Comparison of ENCODE assay signal across 8 cellular contexts in the genomic region with DNA sequence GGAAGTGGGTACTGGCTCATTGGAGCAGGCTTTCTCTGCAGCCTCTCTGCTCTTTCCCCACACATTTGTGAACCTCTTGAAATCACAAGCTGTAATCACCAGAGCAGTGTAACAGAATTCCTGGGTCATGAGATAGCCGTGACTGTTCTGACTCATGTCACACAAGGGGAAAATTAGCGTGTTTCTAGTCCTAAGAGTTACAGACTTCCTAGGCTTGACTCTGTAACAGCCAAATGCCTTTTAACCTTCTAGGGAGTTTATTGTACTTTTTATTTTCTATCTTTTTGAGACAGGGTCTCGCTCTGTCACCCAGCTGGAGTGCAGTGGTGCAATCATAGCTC. TPM values are rescaled to one million over a fixed set of nuclear protein-coding genes. Genes with fewer than 3 reads are reported as not detected.
DNase-seq lines count a peak whose midpoint lies in the region; ATAC-seq and TF ChIP-seq lines count a peak whose summit lies in the region.

No MANE protein-coding gene starts in this region.

- DNase-seq in GM23248 (peak; percentile 97), RWPE2 (ENCODE audit: low spot score) (no peak), foreskin keratinocyte (peak; percentile 74 to 86), skeletal muscle cell (ENCODE audit: low read depth) (peak; percentile 80), HEK293T (ENCODE audit: extremely low spot score) (no peak), NCI-H1436 treated with DMSO at 0.1 percent for 48 hours (lab: John Stamatoyannopoulos, UW) (no peak)
- DNase-seq in effector CD8-positive, alpha-beta T cell (lab: John Stamatoyannopoulos, UW) = no peak

- H3F3A ChIP-seq in GM23248 (ENCODE audit: insufficient read depth) = peaks cover 47% of the 10 kb centered on the region

- peak overlapping the region; percentile 80 for H3K27ac ChIP-seq in GM23248
- H3K27ac ChIP-seq in RWPE2 (ENCODE audit: poor library complexity, severe bottlenecking) = peak overlapping the region; percentile 81
- H3K27ac ChIP-seq in foreskin keratinocyte = no peak overlapping the region

- peak overlapping the region; percentile 61 for H3K9ac ChIP-seq in GM23248

- in situ Hi-C loops in GM23248 (cut with MboI) = no loop called here

- no peak overlapping the region for H2AFZ ChIP-seq in GM23248

- ATAC-seq in RWPE2 (ENCODE audit: low read depth) (peak; percentile 89), foreskin keratinocyte (peak; percentile 88), HG03175 (IDR thresholded peaks at IDR 0.05; ENCODE audit: unreplicated experiment) (no peak)

- CTCF ChIA-PET in HEK293T (lab: Yijun Ruan, JAX) = no interaction called here

- no peaks in the 10 kb centered on the region for H3K9me2 ChIP-seq in GM23248 (ENCODE audit: insufficient read depth)

- H3K36me3 ChIP-seq in GM23248 (ENCODE audit: low read depth) (no peaks in the 10 kb centered on the region), RWPE2 (ENCODE audit: low read depth) (no peaks in the 10 kb centered on the region)

- H3K27me3 ChIP-seq in GM23248 (replicated peaks; ENCODE audit: insufficient read depth) (no peaks in the 10 kb centered on the region), RWPE2 (ENCODE audit: insufficient read depth, poor library complexity, severe bottlenecking) (no peaks in the 10 kb centered on the region), foreskin keratinocyte (no peaks in the 10 kb centered on the region)

- H3K4me2 ChIP-seq in GM23248 (ENCODE audit: unreplicated experiment) = peak overlapping the region; percentile 74

- no peak overlapping the region for H3K4me3 ChIP-seq in GM23248
- no peak overlapping the region for H3K4me3 ChIP-seq in RWPE2 (ENCODE audit: severe bottlenecking)
- no peak overlapping the region for H3K4me3 ChIP-seq in skeletal muscle cell (ENCODE audit: low read depth, low read length)

- H4K20me1 ChIP-seq in GM23248 (ENCODE audit: insufficient read depth) = no peaks in the 10 kb centered on the region

- H3K79me2 ChIP-seq in GM23248 (ENCODE audit: insufficient read depth) = peaks cover 78% of the 10 kb centered on the region

- TF ChIP-seq CTCF in RWPE2 (IDR thresholded peaks at IDR 0.05; ENCODE audit: poor library complexity, severe bottlenecking) = no peak
- TF ChIP-seq CTCF in foreskin keratinocyte (conservative IDR thresholded peaks at IDR 0.05) = no peak

- no peaks in the 10 kb centered on the region for H3K9me3 ChIP-seq in GM23248 (ENCODE audit: low read depth)
- no peaks in the 10 kb centered on the region for H3K9me3 ChIP-seq in RWPE2 (ENCODE audit: severe bottlenecking)

- H3K4me1 ChIP-seq in GM23248 (ENCODE audit: insufficient read depth) (peaks cover 64% of the 10 kb centered on the region), RWPE2 (ENCODE audit: insufficient read depth, poor library complexity, severe bottlenecking) (peaks cover 44% of the 10 kb centered on the region), foreskin keratinocyte (peaks cover 24% of the 10 kb centered on the region)

- POLR2A ChIA-PET in HEK293T (lab: Yijun Ruan, JAX) = interaction anchor here (1.1 kb wide), 1 partner anchor 24 kb away, joined by 4 read pairs; no protein-coding TSS in a partner anchor

- 0 to 7% methylated on average over 3 of the region's 3 CpGs for whole genome bisulfite sequencing in GM23248 (ENCODE audit: low coverage in 1 of 2, low lambda C conversion rate in 2 of 2, missing lambda C conversion rate in 2 of 2), 2 experiments

TF ChIP-seq in HEK293T, 16 proteins besides CTCF, POLR2A, EP300 and RAD21:
- TF ChIP-seq ZNF384 (IDR thresholded peaks at IDR 0.05) (no peak), TARDBP (IDR thresholded peaks at IDR 0.05) (no peak), SUZ12 (IDR thresholded peaks at IDR 0.05) (no peak), FOXM1 (IDR thresholded peaks at IDR 0.05; ENCODE audit: borderline replicate concordance) (no peak), BHLHE40 (IDR thresholded peaks at IDR 0.05; ENCODE audit: borderline replicate concordance) (no peak), HDGF (IDR thresholded peaks at IDR 0.05; ENCODE audit: borderline replicate concordance) (no peak), CTBP1 (IDR thresholded peaks at IDR 0.05; ENCODE audit: borderline replicate concordance) (no peak), L3MBTL2 (conservative IDR thresholded peaks at IDR 0.05) (no peak), LEF1 (IDR thresholded peaks at IDR 0.05; ENCODE audit: borderline replicate concordance) (no peak), NFRKB (IDR thresholded peaks at IDR 0.05) (no peak), ELF4 (IDR thresholded peaks at IDR 0.05) (no peak), FOXA1 (IDR thresholded peaks at IDR 0.05) (no peak), SP1 (IDR thresholded peaks at IDR 0.05) (no peak)
- TF ChIP-seq, protein P1, sequence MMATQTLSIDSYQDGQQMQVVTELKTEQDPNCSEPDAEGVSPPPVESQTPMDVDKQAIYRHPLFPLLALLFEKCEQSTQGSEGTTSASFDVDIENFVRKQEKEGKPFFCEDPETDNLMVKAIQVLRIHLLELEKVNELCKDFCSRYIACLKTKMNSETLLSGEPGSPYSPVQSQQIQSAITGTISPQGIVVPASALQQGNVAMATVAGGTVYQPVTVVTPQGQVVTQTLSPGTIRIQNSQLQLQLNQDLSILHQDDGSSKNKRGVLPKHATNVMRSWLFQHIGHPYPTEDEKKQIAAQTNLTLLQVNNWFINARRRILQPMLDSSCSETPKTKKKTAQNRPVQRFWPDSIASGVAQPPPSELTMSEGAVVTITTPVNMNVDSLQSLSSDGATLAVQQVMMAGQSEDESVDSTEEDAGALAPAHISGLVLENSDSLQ (IDR thresholded peaks at IDR 0.05) = no peak

RNA-seq across cellular contexts. Expression of a gene that starts 54.7 kb away (rescaled TPM):
- 41.5 and 51.0 TPM in 2 replicates for total RNA-seq in GM23248 (2014; rRNA removed; shearing (Covaris generic))
- polyA plus RNA-seq in GM23248 (2016; fragmentation: Nextera tagmentation; extraction: Ambion mirVana) = 13.6 and 13.7 TPM in 2 replicates
- total RNA-seq in foreskin keratinocyte = 39.9 and 40.4 TPM in 2 replicates
- polyA plus RNA-seq in foreskin keratinocyte = 15.5 and 16.0 TPM in 2 replicates

Comparison
In these comparisons a context has a peak if more than half of its experiments do, and no peak if none do; other contexts are left out.
1. DNase-seq: peak in GM23248 (single experiment), foreskin keratinocyte (2 of 2) and skeletal muscle cell (single experiment); none in RWPE2 (single experiment), HEK293T (single experiment), effector CD8-positive, alpha-beta T cell (single experiment) and NCI-H1436 treated with DMSO at 0.1 percent for 48 hours (single experiment).